In the genomic region with DNA sequence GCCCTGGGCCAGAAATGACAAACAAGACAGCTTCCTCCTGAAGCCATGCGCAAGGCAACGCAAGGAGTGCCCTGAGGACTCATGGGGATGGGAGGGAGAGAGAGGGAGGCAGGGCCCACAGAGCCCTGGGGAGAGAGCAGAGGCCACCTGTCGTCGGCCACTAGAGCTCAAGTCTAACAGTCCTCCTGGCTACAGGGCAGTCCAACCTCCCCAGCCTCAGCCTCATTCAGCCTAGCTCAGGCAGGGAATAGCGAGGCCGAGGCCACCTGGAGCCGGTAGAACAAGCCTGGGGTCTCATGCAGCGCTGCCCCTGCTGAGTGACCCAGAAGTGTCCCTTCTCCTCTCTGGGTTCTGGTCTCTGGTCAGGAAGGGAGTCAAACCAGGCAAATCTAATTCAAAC, we compare ENCODE assay signal across 1 cellular context.
TF ChIP-seq lines count a peak whose summit lies in the region.

No MANE protein-coding gene starts in this region.

TF ChIP-seq in GM23338, 12 proteins besides CTCF, POLR2A, EP300 and RAD21 (continued from another document):
- TF ChIP-seq, protein P1, sequence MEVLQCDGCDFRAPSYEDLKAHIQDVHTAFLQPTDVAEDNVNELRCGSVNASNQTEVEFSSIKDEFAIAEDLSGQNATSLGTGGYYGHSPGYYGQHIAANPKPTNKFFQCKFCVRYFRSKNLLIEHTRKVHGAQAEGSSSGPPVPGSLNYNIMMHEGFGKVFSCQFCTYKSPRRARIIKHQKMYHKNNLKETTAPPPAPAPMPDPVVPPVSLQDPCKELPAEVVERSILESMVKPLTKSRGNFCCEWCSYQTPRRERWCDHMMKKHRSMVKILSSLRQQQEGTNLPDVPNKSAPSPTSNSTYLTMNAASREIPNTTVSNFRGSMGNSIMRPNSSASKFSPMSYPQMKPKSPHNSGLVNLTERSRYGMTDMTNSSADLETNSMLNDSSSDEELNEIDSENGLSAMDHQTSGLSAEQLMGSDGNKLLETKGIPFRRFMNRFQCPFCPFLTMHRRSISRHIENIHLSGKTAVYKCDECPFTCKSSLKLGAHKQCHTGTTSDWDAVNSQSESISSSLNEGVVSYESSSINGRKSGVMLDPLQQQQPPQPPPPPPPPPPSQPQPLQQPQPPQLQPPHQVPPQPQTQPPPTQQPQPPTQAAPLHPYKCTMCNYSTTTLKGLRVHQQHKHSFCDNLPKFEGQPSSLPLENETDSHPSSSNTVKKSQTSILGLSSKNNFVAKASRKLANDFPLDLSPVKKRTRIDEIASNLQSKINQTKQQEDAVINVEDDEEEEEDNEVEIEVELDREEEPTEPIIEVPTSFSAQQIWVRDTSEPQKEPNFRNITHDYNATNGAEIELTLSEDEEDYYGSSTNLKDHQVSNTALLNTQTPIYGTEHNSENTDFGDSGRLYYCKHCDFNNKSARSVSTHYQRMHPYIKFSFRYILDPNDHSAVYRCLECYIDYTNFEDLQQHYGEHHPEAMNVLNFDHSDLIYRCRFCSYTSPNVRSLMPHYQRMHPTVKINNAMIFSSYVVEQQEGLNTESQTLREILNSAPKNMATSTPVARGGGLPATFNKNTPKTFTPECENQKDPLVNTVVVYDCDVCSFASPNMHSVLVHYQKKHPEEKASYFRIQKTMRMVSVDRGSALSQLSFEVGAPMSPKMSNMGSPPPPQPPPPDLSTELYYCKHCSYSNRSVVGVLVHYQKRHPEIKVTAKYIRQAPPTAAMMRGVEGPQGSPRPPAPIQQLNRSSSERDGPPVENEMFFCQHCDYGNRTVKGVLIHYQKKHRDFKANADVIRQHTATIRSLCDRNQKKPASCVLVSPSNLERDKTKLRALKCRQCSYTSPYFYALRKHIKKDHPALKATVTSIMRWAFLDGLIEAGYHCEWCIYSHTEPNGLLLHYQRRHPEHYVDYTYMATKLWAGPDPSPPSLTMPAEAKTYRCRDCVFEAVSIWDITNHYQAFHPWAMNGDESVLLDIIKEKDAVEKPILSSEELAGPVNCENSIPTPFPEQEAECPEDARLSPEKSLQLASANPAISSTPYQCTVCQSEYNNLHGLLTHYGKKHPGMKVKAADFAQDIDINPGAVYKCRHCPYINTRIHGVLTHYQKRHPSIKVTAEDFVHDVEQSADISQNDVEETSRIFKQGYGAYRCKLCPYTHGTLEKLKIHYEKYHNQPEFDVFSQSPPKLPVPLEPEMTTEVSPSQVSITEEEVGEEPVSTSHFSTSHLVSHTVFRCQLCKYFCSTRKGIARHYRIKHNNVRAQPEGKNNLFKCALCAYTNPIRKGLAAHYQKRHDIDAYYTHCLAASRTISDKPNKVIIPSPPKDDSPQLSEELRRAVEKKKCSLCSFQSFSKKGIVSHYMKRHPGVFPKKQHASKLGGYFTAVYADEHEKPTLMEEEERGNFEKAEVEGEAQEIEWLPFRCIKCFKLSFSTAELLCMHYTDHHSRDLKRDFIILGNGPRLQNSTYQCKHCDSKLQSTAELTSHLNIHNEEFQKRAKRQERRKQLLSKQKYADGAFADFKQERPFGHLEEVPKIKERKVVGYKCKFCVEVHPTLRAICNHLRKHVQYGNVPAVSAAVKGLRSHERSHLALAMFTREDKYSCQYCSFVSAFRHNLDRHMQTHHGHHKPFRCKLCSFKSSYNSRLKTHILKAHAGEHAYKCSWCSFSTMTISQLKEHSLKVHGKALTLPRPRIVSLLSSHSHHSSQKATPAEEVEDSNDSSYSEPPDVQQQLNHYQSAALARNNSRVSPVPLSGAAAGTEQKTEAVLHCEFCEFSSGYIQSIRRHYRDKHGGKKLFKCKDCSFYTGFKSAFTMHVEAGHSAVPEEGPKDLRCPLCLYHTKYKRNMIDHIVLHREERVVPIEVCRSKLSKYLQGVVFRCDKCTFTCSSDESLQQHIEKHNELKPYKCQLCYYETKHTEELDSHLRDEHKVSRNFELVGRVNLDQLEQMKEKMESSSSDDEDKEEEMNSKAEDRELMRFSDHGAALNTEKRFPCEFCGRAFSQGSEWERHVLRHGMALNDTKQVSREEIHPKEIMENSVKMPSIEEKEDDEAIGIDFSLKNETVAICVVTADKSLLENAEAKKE (CRISPR knock-in tag; IDR thresholded peaks at IDR 0.05): no peak
- no peak for TF ChIP-seq ZNF331 (CRISPR knock-in tag; IDR thresholded peaks at IDR 0.05; ENCODE audit: low read depth)
- no peak for TF ChIP-seq NANOG (IDR thresholded peaks at IDR 0.05; ENCODE audit: borderline replicate concordance)
- TF ChIP-seq JUNB (IDR thresholded peaks at IDR 0.05; ENCODE audit: unreplicated experiment): no peak
